Comparison of ENCODE assay signal across 16 cellular contexts in genomic region chr17:20997711-20998570, GRCh38. TPM values are rescaled to one million over a fixed set of nuclear protein-coding genes. Genes with fewer than 3 reads are reported as not detected.
A peak's percentile ranks its signal among the peaks of the same experiment; 100 is the strongest.
DNase-seq lines count a peak whose midpoint lies in the region; ATAC-seq and TF ChIP-seq lines count a peak whose summit lies in the region.
"Had no signal": no experiment of that assay in that cellular context is flagged by ENCODE, and none has a peak within 500 bp of the region (broad histone marks: within the 10 kb centered on the region; RNA-seq: fewer than 3 reads in every experiment).

No MANE protein-coding gene starts in this region.

- H3K4me3 ChIP-seq in Peyer's patch (no peak overlapping the region), heart left ventricle (no peak overlapping the region)
- H3K4me3 ChIP-seq: MG63 had no signal

- DNase-seq in activated CD8-positive, alpha-beta memory T cell treated with anti-CD3 and anti-CD28 coated beads, Interleukin-2, amount 10 ng/mL, durations not matched to agents 7 days and 5 days = no peak
- no peak for DNase-seq in activated CD8-positive, alpha-beta memory T cell treated with anti-CD3 and anti-CD28 coated beads, Interleukin-2, amount 50 U/mL, for 4 hours
- DNase-seq in Peyer's patch (peak in 2 of 3 donors; percentile 40 to 43), heart left ventricle (no peak), NCI-H226 (no peak)
- DNase-seq in stimulated activated naive B cell treated with anti-CD40 and anti-IgM and Interleukin-4, amounts not matched to agents 10 μg/mL and 1 μg/mL and 100 μg/mL, for 72 hours = no peak
- DNase-seq: effector CD4-positive, alpha-beta T cell; MG63; NCI-H69; stimulated activated CD4-positive, alpha-beta T cell treated with anti-CD3 and anti-CD28 coated beads, Interleukin-4, amount 100 ng/mL, for 1 hour had no signal

- H3K27ac Mint-ChIP-seq in activated CD8-positive, alpha-beta memory T cell treated with anti-CD3 and anti-CD28 coated beads, Interleukin-2, amount 10 ng/mL, durations not matched to agents 7 days and 5 days = peak overlapping the region; percentile 63
- peak overlapping the region; percentile 87 for H3K27ac Mint-ChIP-seq in stimulated activated naive B cell treated with anti-CD40 and anti-IgM and Interleukin-4, amounts not matched to agents 10 μg/mL and 1 μg/mL and 100 μg/mL, for 72 hours

- TF ChIP-seq POLR2A in Peyer's patch (IDR thresholded peaks at IDR 0.05) = no peak
- TF ChIP-seq POLR2A in heart left ventricle (IDR thresholded peaks at IDR 0.05) = no peak

- H3K27ac ChIP-seq in Peyer's patch = no peak overlapping the region
- peak overlapping the region in 2 of 12 donors; percentile 63 to 67 for H3K27ac ChIP-seq in heart left ventricle
- H3K27ac ChIP-seq: neutrophil had no signal

- peaks cover 22% of the 10 kb centered on the region for H3K4me1 Mint-ChIP-seq in activated CD8-positive, alpha-beta memory T cell treated with anti-CD3 and anti-CD28 coated beads, Interleukin-2, amount 10 ng/mL, durations not matched to agents 7 days and 5 days
- peaks cover 7 to 10% of the 10 kb centered on the region in 2 donors for H3K4me1 Mint-ChIP-seq in stimulated activated naive B cell treated with anti-CD40 and anti-IgM and Interleukin-4, amounts not matched to agents 10 μg/mL and 1 μg/mL and 100 μg/mL, for 72 hours

- H3K9me3 ChIP-seq in Peyer's patch (no peaks in the 10 kb centered on the region), heart left ventricle (no peaks in the 10 kb centered on the region)
- H3K9me3 ChIP-seq: MG63, neutrophil had no signal

- no peaks in the 10 kb centered on the region for H3K27me3 ChIP-seq in Peyer's patch
- no peaks in the 10 kb centered on the region for H3K27me3 ChIP-seq in heart left ventricle
- H3K27me3 ChIP-seq: MG63, neutrophil had no signal

- H3K9me3 Mint-ChIP-seq in activated CD8-positive, alpha-beta memory T cell treated with anti-CD3 and anti-CD28 coated beads, Interleukin-2, amount 10 ng/mL, durations not matched to agents 7 days and 5 days (ENCODE audit: low read depth) = no peaks in the 10 kb centered on the region
- H3K9me3 Mint-ChIP-seq in stimulated activated naive B cell treated with anti-CD40 and anti-IgM and Interleukin-4, amounts not matched to agents 10 μg/mL and 1 μg/mL and 100 μg/mL, for 72 hours = no peaks in the 10 kb centered on the region
- H3K9me3 Mint-ChIP-seq: activated T-helper 2 cell treated with anti-CD3 and anti-CD28 coated beads, Interferon-gamma antibody, Interleukin-2, Interleukin-4, amounts not matched to agents 10 μg/mL and 5 μg/mL and 100 μg/mL, durations not matched to agents 14 hours and 24 hours and 36 hours; T-helper 2 cell treated with Interferon-gamma antibody and Interleukin-4, amounts not matched to agents 5 μg/mL and 100 μg/mL, for 36 hours; type B pancreatic cell had no signal

- H3K4me1 ChIP-seq in Peyer's patch = peaks cover 0 to 30% (median 0%) of the 10 kb centered on the region in 4 donors
- peaks cover 0 to 75% (median 42%) of the 10 kb centered on the region in 12 donors for H3K4me1 ChIP-seq in heart left ventricle

- CTCF ChIA-PET in activated CD8-positive, alpha-beta memory T cell treated with anti-CD3 and anti-CD28 coated beads, Interleukin-2, amount 10 ng/mL, durations not matched to agents 7 days and 5 days (lab: Charles Lee) = no interaction called here

- TF ChIP-seq CTCF in Peyer's patch (IDR thresholded peaks at IDR 0.05) (no peak), heart left ventricle (IDR thresholded peaks at IDR 0.05) (no peak)

- peaks cover 16% of the 10 kb centered on the region for H3K36me3 Mint-ChIP-seq in activated CD8-positive, alpha-beta memory T cell treated with anti-CD3 and anti-CD28 coated beads, Interleukin-2, amount 10 ng/mL, durations not matched to agents 7 days and 5 days
- peaks cover 9 to 32% of the 10 kb centered on the region in 2 donors for H3K36me3 Mint-ChIP-seq in stimulated activated naive B cell treated with anti-CD40 and anti-IgM and Interleukin-4, amounts not matched to agents 10 μg/mL and 1 μg/mL and 100 μg/mL, for 72 hours

- H3K36me3 ChIP-seq in Peyer's patch = peaks cover 0 to 31% (median 0%) of the 10 kb centered on the region in 3 donors
- peaks cover 0 to 44% (median 34%) of the 10 kb centered on the region in 9 donors for H3K36me3 ChIP-seq in heart left ventricle

- H3K4me3 Mint-ChIP-seq in activated CD8-positive, alpha-beta memory T cell treated with anti-CD3 and anti-CD28 coated beads, Interleukin-2, amount 10 ng/mL, durations not matched to agents 7 days and 5 days = no peak overlapping the region
- H3K4me3 Mint-ChIP-seq in stimulated activated naive B cell treated with anti-CD40 and anti-IgM and Interleukin-4, amounts not matched to agents 10 μg/mL and 1 μg/mL and 100 μg/mL, for 72 hours = peak overlapping the region in 1 of 2 donors; percentile 28
- H3K4me3 Mint-ChIP-seq: T-helper 2 cell treated with Interferon-gamma antibody and Interleukin-4, amounts not matched to agents 5 μg/mL and 100 μg/mL, for 36 hours; type B pancreatic cell had no signal

- intact Hi-C loops in heart left ventricle (cut with DNase I) = loop anchor here in 5 of 10 donors (10.0 kb wide), 5 partner anchors 73 to 773 kb away; no protein-coding TSS in a partner anchor

- ATAC-seq in activated CD8-positive, alpha-beta memory T cell treated with anti-CD3 and anti-CD28 coated beads, Interleukin-2, amount 10 ng/mL, durations not matched to agents 7 days and 5 days = no peak
- ATAC-seq in heart left ventricle (peak in 3 of 4 donors; percentile 2 to 6 (median 5)), GM18519 (IDR thresholded peaks at IDR 0.05; ENCODE audit: low FRiP score, unreplicated experiment) (no peak), HG03354 (IDR thresholded peaks at IDR 0.05; ENCODE audit: poor library complexity, severe bottlenecking, unreplicated experiment) (no peak)
- ATAC-seq in stimulated activated naive B cell treated with anti-CD40 and anti-IgM and Interleukin-4, amounts not matched to agents 10 μg/mL and 1 μg/mL and 100 μg/mL, for 72 hours (replicated peaks) = peak in 1 of 2 donors; percentile 24

- WGBS in heart left ventricle, 4 donors = 77 to 86% (median 79%) methylated on average over 11 to 22 of the region's 22 CpGs

- no peaks in the 10 kb centered on the region for H3K27me3 Mint-ChIP-seq in activated CD8-positive, alpha-beta memory T cell treated with anti-CD3 and anti-CD28 coated beads, Interleukin-2, amount 10 ng/mL, durations not matched to agents 7 days and 5 days
- H3K27me3 Mint-ChIP-seq in stimulated activated naive B cell treated with anti-CD40 and anti-IgM and Interleukin-4, amounts not matched to agents 10 μg/mL and 1 μg/mL and 100 μg/mL, for 72 hours = no peaks in the 10 kb centered on the region
- H3K27me3 Mint-ChIP-seq: type B pancreatic cell had no signal

RNA-seq across cellular contexts. Expression of gene USP22, which starts 44.9 kb away (rescaled TPM):
- 100 to 1,000 TPM; 120 to 180 TPM for total RNA-seq in activated CD8-positive, alpha-beta memory T cell treated with anti-CD3 and anti-CD28 coated beads, Interleukin-2, amount 10 ng/mL, durations not matched to agents 7 days and 5 days
- total RNA-seq in Peyer's patch (100 to 1,000 TPM; 125 to 229 (median 146) TPM), heart left ventricle (100 to 1,000 TPM; 120 to 207 (median 193) TPM)
- 10 to 100 TPM; 33.7 to 95.1 TPM for polyA plus RNA-seq in heart left ventricle

Comparison
In these comparisons a context has a peak if more than half of its experiments do, and no peak if none do; other contexts are left out.
1. ATAC-seq: peak in heart left ventricle (3 of 4); none in activated CD8-positive, alpha-beta memory T cell treated with anti-CD3 and anti-CD28 coated beads, Interleukin-2, amount 10 ng/mL, durations not matched to agents 7 days and 5 days (single experiment), GM18519 (single experiment) and HG03354 (single experiment).
2. DNase-seq: peak in Peyer's patch (2 of 3); none in activated CD8-positive, alpha-beta memory T cell treated with anti-CD3 and anti-CD28 coated beads, Interleukin-2, amount 10 ng/mL, durations not matched to agents 7 days and 5 days (single experiment), activated CD8-positive, alpha-beta memory T cell treated with anti-CD3 and anti-CD28 coated beads, Interleukin-2, amount 50 U/mL, for 4 hours (single experiment), heart left ventricle (0 of 5), stimulated activated naive B cell treated with anti-CD40 and anti-IgM and Interleukin-4, amounts not matched to agents 10 μg/mL and 1 μg/mL and 100 μg/mL, for 72 hours (single experiment) and NCI-H226 (single experiment).